Comparison of ENCODE assay signal across 10 cellular contexts in the genomic region with DNA sequence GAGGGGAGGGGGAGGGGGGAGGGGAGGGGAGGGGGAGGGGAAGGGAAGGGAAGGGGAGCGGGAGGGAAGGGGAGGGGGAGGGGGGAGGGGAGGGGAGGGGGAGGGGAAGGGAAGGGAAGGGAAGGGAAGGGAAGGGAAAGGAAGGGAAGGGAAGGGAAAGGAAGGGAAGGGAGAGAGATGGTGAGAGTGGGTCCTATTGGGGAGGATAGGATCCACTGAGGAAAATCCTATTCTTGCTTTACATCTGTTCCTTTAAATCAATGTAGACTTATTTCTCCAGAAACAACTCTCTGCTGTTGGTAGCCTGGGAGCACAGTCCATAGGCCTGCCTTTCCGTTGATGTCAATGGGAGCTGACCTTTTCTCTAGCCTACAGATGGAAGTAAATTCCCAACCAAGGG. TPM values are rescaled to one million over a fixed set of nuclear protein-coding genes. Genes with fewer than 3 reads are reported as not detected.
"Had no signal": no experiment of that assay in that cellular context is flagged by ENCODE, and none has a peak within 500 bp of the region (broad histone marks: within the 10 kb centered on the region; RNA-seq: fewer than 3 reads in every experiment).

No MANE protein-coding gene starts in this region.

RNA-seq across cellular contexts. Expression of a gene that starts 10.1 kb away (rescaled TPM):
- total RNA-seq: naive thymus-derived CD8-positive, alpha-beta T cell; natural killer cell; natural killer cell treated with Interleukin-12 subunit alpha and Interleukin-12 subunit beta and Interleukin-15 and Interleukin-18, amount 100 ng/mL, for 72 hours; osteoblast; osteocyte; posterior vena cava; psoas muscle; pulmonary artery endothelial cell; right lobe of liver; skeletal muscle tissue had no signal
- polyA plus RNA-seq: naive thymus-derived CD8-positive, alpha-beta T cell had no signal
